In the genomic region with DNA sequence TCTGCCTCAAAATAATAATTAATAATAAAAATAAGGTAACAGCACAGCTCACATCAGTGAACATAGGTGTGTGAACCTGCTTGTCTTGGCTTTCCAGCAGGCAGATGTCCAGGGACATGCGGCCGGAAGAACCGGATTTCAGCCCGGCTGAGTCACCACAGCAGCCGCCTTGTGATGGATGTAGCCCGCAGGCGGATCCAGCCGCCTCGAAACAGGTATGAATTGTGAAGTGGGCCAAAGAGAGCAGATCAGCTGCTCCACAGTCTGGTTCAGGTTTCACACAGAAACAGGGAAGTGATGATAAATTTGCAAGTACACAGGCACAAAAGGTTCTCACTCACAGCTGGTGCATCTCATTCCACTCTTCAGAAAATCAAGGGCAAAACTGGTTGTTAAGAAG, we compare ENCODE assay signal across 12 cellular contexts. TPM values are rescaled to one million over a fixed set of nuclear protein-coding genes. Genes with fewer than 3 reads are reported as not detected.
DNase-seq lines count a peak whose midpoint lies in the region; ATAC-seq and TF ChIP-seq lines count a peak whose summit lies in the region.
"Had no signal": no experiment of that assay in that cellular context is flagged by ENCODE, and none has a peak within 500 bp of the region (broad histone marks: within the 10 kb centered on the region; RNA-seq: fewer than 3 reads in every experiment).

No MANE protein-coding gene starts in this region.

- 77 to 95% methylated on average over 9 of the region's 9 CpGs for WGBS in lung, 2 donors

- no peaks in the 10 kb centered on the region for H3K9me3 ChIP-seq in lung (ENCODE audit: control insufficient read depth in 2 of 2, insufficient read depth in 1 of 2, low read length in 1 of 2)
- H3K9me3 ChIP-seq: colonic mucosa had no signal

- no peaks in the 10 kb centered on the region for H3K4me1 Mint-ChIP-seq in activated T-helper 1 cell treated with anti-CD3 and anti-CD28 coated beads, Interleukin-12 subunit alpha, Interleukin-12 subunit beta, Interleukin-2, Interleukin-4 antibody, amounts not matched to agents 30 ng/mL and 10 ng/mL and 1 ng/mL, durations not matched to agents 14 hours and 24 hours and 36 hours (ENCODE audit: low read depth)
- H3K4me1 Mint-ChIP-seq: activated B cell treated with CpG ODN at 0.5 μM for 24 hours; activated T-helper 17 cell treated with anti-CD3 and anti-CD28 coated beads, Interleukin-2, amount 50 U/mL, for 72 hours had no signal

- no peaks in the 10 kb centered on the region for H3K4me1 ChIP-seq in lung (ENCODE audit: control insufficient read depth in 2 of 2, insufficient read depth in 2 of 2, low read length in 2 of 2)
- H3K4me1 ChIP-seq: colonic mucosa had no signal

- intact Hi-C loops in activated T-helper 1 cell treated with anti-CD3 and anti-CD28 coated beads, Interleukin-12 subunit alpha, Interleukin-12 subunit beta, Interleukin-2, Interleukin-4 antibody, amounts not matched to agents 30 ng/mL and 10 ng/mL and 1 ng/mL, durations not matched to agents 14 hours and 24 hours and 36 hours (cut with micrococcal nuclease): no loop called here

- H3K36me3 Mint-ChIP-seq in activated T-helper 1 cell treated with anti-CD3 and anti-CD28 coated beads, Interleukin-12 subunit alpha, Interleukin-12 subunit beta, Interleukin-2, Interleukin-4 antibody, amounts not matched to agents 30 ng/mL and 10 ng/mL and 1 ng/mL, durations not matched to agents 14 hours and 24 hours and 36 hours (ENCODE audit: low read depth): no peaks in the 10 kb centered on the region

- no peaks in the 10 kb centered on the region for H3K27me3 ChIP-seq in lung (ENCODE audit: control insufficient read depth, insufficient read depth)
- H3K27me3 ChIP-seq: colonic mucosa had no signal

- H3K27me3 Mint-ChIP-seq in activated T-helper 1 cell treated with anti-CD3 and anti-CD28 coated beads, Interleukin-12 subunit alpha, Interleukin-12 subunit beta, Interleukin-2, Interleukin-4 antibody, amounts not matched to agents 30 ng/mL and 10 ng/mL and 1 ng/mL, durations not matched to agents 14 hours and 24 hours and 36 hours (ENCODE audit: insufficient read depth): no peaks in the 10 kb centered on the region
- H3K27me3 Mint-ChIP-seq: activated B cell treated with CpG ODN at 0.5 μM for 24 hours; activated T-helper 17 cell treated with anti-CD3 and anti-CD28 coated beads, Interleukin-2, amount 50 U/mL, for 72 hours had no signal

- no peaks in the 10 kb centered on the region for H3K36me3 ChIP-seq in lung (ENCODE audit: control insufficient read depth in 2 of 2, insufficient read depth in 2 of 2, low read length in 2 of 2)
- H3K36me3 ChIP-seq: colonic mucosa had no signal

- DNase-seq in DMS153 treated with DMSO at 0.1 percent for 48 hours (lab: John Stamatoyannopoulos, UW; ENCODE audit: unreplicated experiment): peak; percentile 78
- DNase-seq in NCI-H2029 treated with DMSO at 0.1 percent for 48 hours (lab: John Stamatoyannopoulos, UW): peak; percentile 99
- peak; percentile 68 for DNase-seq in lung (ENCODE audit: low spot score)
- no peak for DNase-seq in activated effector memory CD4-positive, alpha-beta T cell treated with Interleukin-2 at 50 U/mL for 16 hours
- DNase-seq in amniotic stem cell (lab: John Stamatoyannopoulos, UW): no peak
- no peak for DNase-seq in omental fat pad (ENCODE audit: low spot score)
- no peak for DNase-seq in activated T-helper 1 cell treated with anti-CD3 and anti-CD28 coated beads, Interleukin-12 subunit alpha, Interleukin-12 subunit beta, Interleukin-2, Interleukin-4 antibody, amounts not matched to agents 30 ng/mL and 10 ng/mL and 1 ng/mL, durations not matched to agents 14 hours and 24 hours and 36 hours (ENCODE audit: low spot score)
- DNase-seq: activated B cell treated with CpG ODN at 0.5 μM for 24 hours, colonic mucosa had no signal

- H3K4me3 Mint-ChIP-seq in activated T-helper 1 cell treated with anti-CD3 and anti-CD28 coated beads, Interleukin-12 subunit alpha, Interleukin-12 subunit beta, Interleukin-2, Interleukin-4 antibody, amounts not matched to agents 30 ng/mL and 10 ng/mL and 1 ng/mL, durations not matched to agents 14 hours and 24 hours and 36 hours: no peak overlapping the region
- H3K4me3 Mint-ChIP-seq: activated B cell treated with CpG ODN at 0.5 μM for 24 hours; activated T-helper 17 cell treated with anti-CD3 and anti-CD28 coated beads, Interleukin-2, amount 50 U/mL, for 72 hours had no signal

- H3K27ac Mint-ChIP-seq in activated T-helper 1 cell treated with anti-CD3 and anti-CD28 coated beads, Interleukin-12 subunit alpha, Interleukin-12 subunit beta, Interleukin-2, Interleukin-4 antibody, amounts not matched to agents 30 ng/mL and 10 ng/mL and 1 ng/mL, durations not matched to agents 14 hours and 24 hours and 36 hours: no peak overlapping the region
- H3K27ac Mint-ChIP-seq: activated B cell treated with CpG ODN at 0.5 μM for 24 hours; activated T-helper 17 cell treated with anti-CD3 and anti-CD28 coated beads, Interleukin-2, amount 50 U/mL, for 72 hours had no signal

- H3K27ac ChIP-seq in VCaP (peak overlapping the region; percentile 74), lung (ENCODE audit: low read depth in 1 of 2, low read length in 1 of 2) (no peak overlapping the region)
- H3K27ac ChIP-seq: colonic mucosa had no signal

- H3K4me3 ChIP-seq in lung: no peak overlapping the region
- H3K4me3 ChIP-seq: colonic mucosa had no signal

- TF ChIP-seq CTCF in VCaP (conservative IDR thresholded peaks at IDR 0.05) (no peak), lung (IDR thresholded peaks at IDR 0.05; ENCODE audit: control extremely low read depth, extremely low read depth) (no peak), omental fat pad (IDR thresholded peaks at IDR 0.05) (no peak)

- no peaks in the 10 kb centered on the region for H3K9me3 Mint-ChIP-seq in activated T-helper 1 cell treated with anti-CD3 and anti-CD28 coated beads, Interleukin-12 subunit alpha, Interleukin-12 subunit beta, Interleukin-2, Interleukin-4 antibody, amounts not matched to agents 30 ng/mL and 10 ng/mL and 1 ng/mL, durations not matched to agents 14 hours and 24 hours and 36 hours
- H3K9me3 Mint-ChIP-seq: activated T-helper 17 cell treated with anti-CD3 and anti-CD28 coated beads, Interleukin-2, amount 50 U/mL, for 72 hours had no signal

- ATAC-seq in lung (ENCODE audit: insufficient read depth, low FRiP score): peak; percentile 70
- no peak for ATAC-seq in omental fat pad (ENCODE audit: low FRiP score)
- ATAC-seq: activated T-helper 17 cell treated with anti-CD3 and anti-CD28 coated beads, Interleukin-2, amount 50 U/mL, for 72 hours; HepG2 had no signal

RNA-seq across cellular contexts. Expression of a gene that starts 55.1 kb away (rescaled TPM):
- total RNA-seq in lung (10 to 100 TPM; 42.3 to 66.5 TPM), omental fat pad (100 to 1,000 TPM in 2 of 4 donors, 10 to 100 TPM in 1, 1 to 10 TPM in 1; 8.5 to 184 (median 82.1) TPM)
- 10 to 100 TPM; 23.9 to 36.2 TPM for polyA plus RNA-seq in lung
- total RNA-seq in activated T-helper 1 cell treated with anti-CD3 and anti-CD28 coated beads, Interleukin-12 subunit alpha, Interleukin-12 subunit beta, Interleukin-2, Interleukin-4 antibody, amounts not matched to agents 30 ng/mL and 10 ng/mL and 1 ng/mL, durations not matched to agents 14 hours and 24 hours and 36 hours: not detected in 2 replicates
- total RNA-seq: activated B cell treated with CpG ODN at 0.5 μM for 24 hours; activated T-helper 17 cell treated with anti-CD3 and anti-CD28 coated beads, Interleukin-2, amount 50 U/mL, for 72 hours had no signal

Comparison
In these comparisons a context has a peak if more than half of its experiments do, and no peak if none do; other contexts are left out.
1. DNase-seq: peak in DMS153 treated with DMSO at 0.1 percent for 48 hours (single experiment), NCI-H2029 treated with DMSO at 0.1 percent for 48 hours (single experiment) and lung (single experiment); none in activated effector memory CD4-positive, alpha-beta T cell treated with Interleukin-2 at 50 U/mL for 16 hours (single experiment), amniotic stem cell (single experiment), omental fat pad (single experiment) and activated T-helper 1 cell treated with anti-CD3 and anti-CD28 coated beads, Interleukin-12 subunit alpha, Interleukin-12 subunit beta, Interleukin-2, Interleukin-4 antibody, amounts not matched to agents 30 ng/mL and 10 ng/mL and 1 ng/mL, durations not matched to agents 14 hours and 24 hours and 36 hours (single experiment).